ENCODE assay signal across 2 cellular contexts in the genomic region with DNA sequence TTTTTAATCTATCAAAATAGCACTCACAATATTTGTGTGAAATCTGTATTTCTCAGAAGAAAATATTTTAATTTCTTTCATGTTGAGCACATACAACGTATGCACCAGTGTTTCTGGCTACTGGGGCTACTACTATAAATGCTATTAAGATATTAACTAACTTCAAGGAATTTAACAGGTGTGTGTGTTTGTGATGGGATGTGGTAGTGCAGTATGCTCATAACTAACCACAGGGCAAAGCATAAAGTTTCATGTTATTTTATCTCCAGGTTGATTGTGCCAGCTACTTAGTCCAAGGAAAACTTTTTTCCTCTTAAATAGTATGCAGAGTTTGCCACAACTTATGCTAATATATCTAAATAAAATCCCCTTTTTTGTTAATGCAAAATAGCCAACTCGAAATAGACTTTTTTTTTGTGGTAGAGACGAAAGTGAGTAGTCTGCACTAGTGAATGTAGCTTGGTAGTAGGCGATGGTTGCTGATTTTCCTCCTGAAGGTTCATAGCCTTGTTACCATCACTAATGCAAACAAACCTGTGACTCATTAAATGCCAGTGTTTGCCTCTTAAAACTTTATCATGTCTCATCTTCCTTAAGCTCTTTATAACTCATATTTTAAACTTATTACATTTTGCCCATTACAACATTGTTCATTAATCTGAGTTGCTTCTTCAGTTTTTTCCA.
TF ChIP-seq lines count a peak whose summit lies in the region.

No MANE protein-coding gene starts in this region.

TF ChIP-seq in SK-N-SH treated with all-trans-retinoic acid at 6 μM for 48 hours, 23 proteins besides CTCF, POLR2A, EP300 and RAD21 (continued from another document):
- TF ChIP-seq, protein P1, sequence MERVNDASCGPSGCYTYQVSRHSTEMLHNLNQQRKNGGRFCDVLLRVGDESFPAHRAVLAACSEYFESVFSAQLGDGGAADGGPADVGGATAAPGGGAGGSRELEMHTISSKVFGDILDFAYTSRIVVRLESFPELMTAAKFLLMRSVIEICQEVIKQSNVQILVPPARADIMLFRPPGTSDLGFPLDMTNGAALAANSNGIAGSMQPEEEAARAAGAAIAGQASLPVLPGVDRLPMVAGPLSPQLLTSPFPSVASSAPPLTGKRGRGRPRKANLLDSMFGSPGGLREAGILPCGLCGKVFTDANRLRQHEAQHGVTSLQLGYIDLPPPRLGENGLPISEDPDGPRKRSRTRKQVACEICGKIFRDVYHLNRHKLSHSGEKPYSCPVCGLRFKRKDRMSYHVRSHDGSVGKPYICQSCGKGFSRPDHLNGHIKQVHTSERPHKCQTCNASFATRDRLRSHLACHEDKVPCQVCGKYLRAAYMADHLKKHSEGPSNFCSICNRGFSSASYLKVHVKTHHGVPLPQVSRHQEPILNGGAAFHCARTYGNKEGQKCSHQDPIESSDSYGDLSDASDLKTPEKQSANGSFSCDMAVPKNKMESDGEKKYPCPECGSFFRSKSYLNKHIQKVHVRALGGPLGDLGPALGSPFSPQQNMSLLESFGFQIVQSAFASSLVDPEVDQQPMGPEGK (CRISPR knock-in tag; IDR thresholded peaks at IDR 0.05; ENCODE audit: borderline replicate concordance) = no peak
- TF ChIP-seq CSDC2 (CRISPR knock-in tag; IDR thresholded peaks at IDR 0.05) = no peak

TF ChIP-seq in SK-N-SH, 30 proteins besides CTCF, POLR2A, EP300 and RAD21 (continued from another document):
- TF ChIP-seq NRF1 (IDR thresholded peaks at IDR 0.05; ENCODE audit: low read depth, low read length) (no peak), SIN3A (IDR thresholded peaks at IDR 0.05; ENCODE audit: borderline replicate concordance, low read depth, low read length) (no peak), RCOR1 (IDR thresholded peaks at IDR 0.05; ENCODE audit: low read length) (no peak)
TF ChIP-seq in SK-N-SH: peak in this region for 0.
